ENCODE assay signal across 28 cellular contexts in genomic region chr21:28224191-28224755, GRCh38.
"Had no signal": no experiment of that assay in that cellular context is flagged by ENCODE, and none has a peak within 500 bp of the region (broad histone marks: within the 10 kb centered on the region; RNA-seq: fewer than 3 reads in every experiment).

No MANE protein-coding gene starts in this region.

- H3K4me1 ChIP-seq: colonic mucosa, prostate gland had no signal

- H3K27me3 Mint-ChIP-seq: dendritic cell treated with granulocyte-macrophage colony-stimulating factor and Interleukin-4, amounts not matched to agents 40 ng/mL and 50 ng/mL, for 4 days; memory B cell; naive B cell; natural killer cell treated with Interleukin-12 subunit alpha and Interleukin-12 subunit beta and Interleukin-15 and Interleukin-18, amount 100 ng/mL, for 72 hours had no signal

- ATAC-seq: esophagus mucosa; heart right ventricle; left lobe of liver; mucosa of descending colon; natural killer cell treated with Interleukin-12 subunit alpha and Interleukin-12 subunit beta and Interleukin-15 and Interleukin-18, amount 100 ng/mL, for 72 hours; sciatic nerve; stimulated activated effector memory CD8-positive, alpha-beta T cell treated with anti-CD3 and anti-CD28 coated beads, Interleukin-12 subunit alpha, Interleukin-12 subunit beta, amount 100 ng/mL, for 72 hours had no signal

- H3K27ac Mint-ChIP-seq: endodermal cell; memory B cell; mesothelial cell of epicardium; naive B cell; natural killer cell treated with Interleukin-12 subunit alpha and Interleukin-12 subunit beta and Interleukin-15 and Interleukin-18, amount 100 ng/mL, for 72 hours; stimulated activated effector memory CD8-positive, alpha-beta T cell treated with anti-CD3 and anti-CD28 coated beads, Interleukin-12 subunit alpha, Interleukin-12 subunit beta, amount 100 ng/mL, for 72 hours had no signal

- H3K36me3 Mint-ChIP-seq: memory B cell; naive B cell; natural killer cell treated with Interleukin-12 subunit alpha and Interleukin-12 subunit beta and Interleukin-15 and Interleukin-18, amount 100 ng/mL, for 72 hours; stimulated activated effector memory CD8-positive, alpha-beta T cell treated with anti-CD3 and anti-CD28 coated beads, Interleukin-12 subunit alpha, Interleukin-12 subunit beta, amount 100 ng/mL, for 72 hours had no signal

- H3K4me3 ChIP-seq: colonic mucosa, heart right ventricle, lung, mucosa of descending colon, prostate gland, right atrium auricular region, stomach, thyroid gland, vagina had no signal

- H3K36me3 ChIP-seq: colonic mucosa, heart right ventricle, prostate gland, right atrium auricular region, stomach, thyroid gland, vagina had no signal

- H3K9me3 Mint-ChIP-seq: endodermal cell; memory B cell; natural killer cell treated with Interleukin-12 subunit alpha and Interleukin-12 subunit beta and Interleukin-15 and Interleukin-18, amount 100 ng/mL, for 72 hours; stimulated activated effector memory CD8-positive, alpha-beta T cell treated with anti-CD3 and anti-CD28 coated beads, Interleukin-12 subunit alpha, Interleukin-12 subunit beta, amount 100 ng/mL, for 72 hours had no signal

- H3K4me3 Mint-ChIP-seq: dendritic cell treated with granulocyte-macrophage colony-stimulating factor and Interleukin-4, amounts not matched to agents 40 ng/mL and 50 ng/mL, for 4 days; endodermal cell; memory B cell; mesothelial cell of epicardium; naive B cell; natural killer cell treated with Interleukin-12 subunit alpha and Interleukin-12 subunit beta and Interleukin-15 and Interleukin-18, amount 100 ng/mL, for 72 hours; stimulated activated effector memory CD8-positive, alpha-beta T cell treated with anti-CD3 and anti-CD28 coated beads, Interleukin-12 subunit alpha, Interleukin-12 subunit beta, amount 100 ng/mL, for 72 hours had no signal

- H3K4me1 Mint-ChIP-seq: endodermal cell; memory B cell; naive B cell; stimulated activated effector memory CD8-positive, alpha-beta T cell treated with anti-CD3 and anti-CD28 coated beads, Interleukin-12 subunit alpha, Interleukin-12 subunit beta, amount 100 ng/mL, for 72 hours had no signal

- H3K27me3 ChIP-seq: colonic mucosa, heart right ventricle, right atrium auricular region, stomach, thyroid gland, vagina had no signal

- DNase-seq: colonic mucosa; effector CD8-positive, alpha-beta T cell; endodermal cell; glutamatergic neuron; heart right ventricle; hippocampal formation; islet precursor cell; mucosa of descending colon; naive B cell; stimulated activated CD4-positive, alpha-beta T cell treated with anti-CD3 and anti-CD28 coated beads, Interleukin-2, amount 100 ng/mL, for 24 hours; stimulated activated CD4-positive, alpha-beta T cell treated with anti-CD3 and anti-CD28 coated beads, Interleukin-4, amount 100 ng/mL, for 24 hours; stimulated activated naive CD4-positive, alpha-beta T cell treated with Interleukin-2 at 50 U/mL for 16 hours; stomach; thyroid gland; trophoblast cell had no signal

- H3K27ac ChIP-seq: colonic mucosa, epithelial cell of prostate, heart right ventricle, prostate gland, right atrium auricular region, stomach, thyroid gland, vagina had no signal

- H3K9me3 ChIP-seq: colonic mucosa, heart right ventricle, mucosa of descending colon, prostate gland, right atrium auricular region, stomach, thyroid gland, vagina had no signal
